In the genomic region with DNA sequence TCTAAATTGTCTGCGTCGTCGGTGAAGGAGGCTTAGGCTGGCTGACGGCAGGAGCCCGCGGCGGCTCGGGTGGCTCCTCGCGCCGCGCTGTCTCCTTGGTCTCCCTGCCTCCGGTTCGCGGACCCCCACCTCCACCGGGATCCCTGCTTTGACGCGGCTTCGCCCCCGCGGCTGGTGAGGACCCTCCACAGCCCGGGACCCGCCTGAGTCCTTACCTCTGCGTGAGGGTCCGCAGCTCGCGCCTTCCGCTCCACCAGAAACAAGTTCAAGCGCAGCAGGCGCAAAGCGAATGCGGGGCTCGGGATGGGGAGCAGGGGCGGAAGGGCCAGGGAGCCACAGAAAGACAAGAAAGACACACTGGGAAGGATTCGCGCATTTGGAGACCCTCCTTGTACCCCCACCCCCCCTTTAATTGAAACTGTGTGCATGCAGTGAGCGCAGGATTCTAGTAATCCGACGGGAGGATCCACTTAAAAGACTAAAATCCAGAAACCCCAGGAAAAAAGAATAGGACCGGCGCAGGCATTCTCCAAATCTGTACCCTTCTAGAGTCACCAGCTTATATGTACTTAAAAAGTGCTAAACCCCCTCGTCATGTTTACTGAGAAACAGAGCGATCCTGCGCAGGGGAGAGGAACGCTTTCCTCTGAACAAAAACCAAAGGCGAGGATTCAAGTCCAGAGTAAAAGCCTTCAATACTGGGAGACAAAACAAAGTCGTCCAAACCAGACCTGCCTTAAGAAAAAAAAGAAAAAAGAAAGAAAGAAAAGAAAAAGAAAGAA, we compare ENCODE assay signal across 10 cellular contexts. TPM values are rescaled to one million over a fixed set of nuclear protein-coding genes. Genes with fewer than 3 reads are reported as not detected.
A peak's percentile ranks its signal among the peaks of the same experiment; 100 is the strongest.
DNase-seq lines count a peak whose midpoint lies in the region; ATAC-seq and TF ChIP-seq lines count a peak whose summit lies in the region.
"Had no signal": no experiment of that assay in that cellular context is flagged by ENCODE, and none has a peak within 500 bp of the region (broad histone marks: within the 10 kb centered on the region; RNA-seq: fewer than 3 reads in every experiment).

No MANE protein-coding gene starts in this region.

- WGBS in upper lobe of left lung, 2 donors, result 42 to 69% methylated on average over 19 to 40 of the region's 47 CpGs

- H3K27ac ChIP-seq in colonic mucosa, result peak overlapping the region; percentile 20
- H3K27ac ChIP-seq in muscle layer of colon (ENCODE audit: low read depth, low read length), result peak overlapping the region; percentile 99
- peak overlapping the region in 3 of 4 donors; percentile 9 to 60 (median 56) for H3K27ac ChIP-seq in upper lobe of left lung

- no peak for TF ChIP-seq CTCF in colonic mucosa (IDR thresholded peaks at IDR 0.05)
- no peak for TF ChIP-seq CTCF in upper lobe of left lung (IDR thresholded peaks at IDR 0.05)
- TF ChIP-seq CTCF in Caco-2 (IDR thresholded peaks at IDR 0.05; ENCODE audit: insufficient read depth in 1 of 2, low read depth in 1 of 2, low read length in 1 of 2, severe bottlenecking in 1 of 2, unreplicated experiment in 1 of 2), result no peak

- H3K9ac ChIP-seq in colonic mucosa (ENCODE audit: low read depth in 2 of 2, low read length in 2 of 2) (peak overlapping the region in 1 of 2 donors; percentile 61), muscle layer of colon (ENCODE audit: low read length) (peak overlapping the region; percentile 88)

- H3K9me3 Mint-ChIP-seq in activated naive CD4-positive, alpha-beta T cell treated with anti-CD3 and anti-CD28 coated beads, Interleukin-2, amount 50 U/mL, for 24 hours, result no peaks in the 10 kb centered on the region
- no peaks in the 10 kb centered on the region for H3K9me3 Mint-ChIP-seq in Caco-2 (ENCODE audit: unreplicated experiment)

- H3K27me3 Mint-ChIP-seq in activated naive CD4-positive, alpha-beta T cell treated with anti-CD3 and anti-CD28 coated beads, Interleukin-2, amount 50 U/mL, for 24 hours, result no peaks in the 10 kb centered on the region
- no peaks in the 10 kb centered on the region for H3K27me3 Mint-ChIP-seq in Caco-2 (ENCODE audit: insufficient read depth, unreplicated experiment)

- H3K36me3 ChIP-seq in colonic mucosa (no peaks in the 10 kb centered on the region), muscle layer of colon (ENCODE audit: insufficient read depth, low read length) (peaks cover 17% of the 10 kb centered on the region), upper lobe of left lung (peaks cover 0 to 20% (median 8%) of the 10 kb centered on the region in 4 donors), Caco-2 (ENCODE audit: control insufficient read depth, insufficient read depth, low read length) (no peaks in the 10 kb centered on the region)

- H3K4me3 Mint-ChIP-seq in activated naive CD4-positive, alpha-beta T cell treated with anti-CD3 and anti-CD28 coated beads, Interleukin-2, amount 50 U/mL, for 24 hours, result peak overlapping the region; percentile 71
- H3K4me3 Mint-ChIP-seq in Caco-2 (ENCODE audit: unreplicated experiment), result no peak overlapping the region

- no peaks in the 10 kb centered on the region for H3K9me3 ChIP-seq in colonic mucosa
- no peaks in the 10 kb centered on the region for H3K9me3 ChIP-seq in muscle layer of colon (ENCODE audit: low read length)
- H3K9me3 ChIP-seq in upper lobe of left lung, result no peaks in the 10 kb centered on the region
- H3K9me3 ChIP-seq in Caco-2, result no peaks in the 10 kb centered on the region

- H3K4me1 ChIP-seq in colonic mucosa, result peaks cover 6% of the 10 kb centered on the region
- H3K4me1 ChIP-seq in muscle layer of colon (ENCODE audit: insufficient read depth, low read length), result peaks cover 23% of the 10 kb centered on the region
- peaks cover 39 to 48% (median 43%) of the 10 kb centered on the region in 4 donors for H3K4me1 ChIP-seq in upper lobe of left lung
- no peaks in the 10 kb centered on the region for H3K4me1 ChIP-seq in Caco-2

- POLR2A ChIA-PET in Caco-2 (lab: Charles Lee), result no interaction called here

- peaks cover 54% of the 10 kb centered on the region for H3K4me1 Mint-ChIP-seq in activated naive CD4-positive, alpha-beta T cell treated with anti-CD3 and anti-CD28 coated beads, Interleukin-2, amount 50 U/mL, for 24 hours
- no peaks in the 10 kb centered on the region for H3K4me1 Mint-ChIP-seq in Caco-2 (ENCODE audit: low read depth, unreplicated experiment)

- H3K27me3 ChIP-seq in colonic mucosa, result no peaks in the 10 kb centered on the region
- H3K27me3 ChIP-seq in muscle layer of colon (ENCODE audit: control insufficient read depth in 1 of 2, insufficient read depth in 2 of 2, low read length in 2 of 2), result no peaks in the 10 kb centered on the region
- no peaks in the 10 kb centered on the region for H3K27me3 ChIP-seq in upper lobe of left lung
- no peaks in the 10 kb centered on the region for H3K27me3 ChIP-seq in Caco-2 (replicated peaks; ENCODE audit: control insufficient read depth, insufficient read depth, low read length)

- intact Hi-C loops in colonic mucosa (cut with DNase I) (no loop called here), Caco-2 (cut with micrococcal nuclease; ENCODE audit: unreplicated experiment) (no loop called here)

- H3K36me3 Mint-ChIP-seq in activated naive CD4-positive, alpha-beta T cell treated with anti-CD3 and anti-CD28 coated beads, Interleukin-2, amount 50 U/mL, for 24 hours, result peaks cover 6% of the 10 kb centered on the region
- peaks cover 5% of the 10 kb centered on the region for H3K36me3 Mint-ChIP-seq in Caco-2 (ENCODE audit: insufficient read depth, unreplicated experiment)

- TF ChIP-seq EP300 in upper lobe of left lung (IDR thresholded peaks at IDR 0.05), result no peak

- no peak for DNase-seq in activated naive CD4-positive, alpha-beta T cell treated with anti-CD3 and anti-CD28 coated beads, Interleukin-2, amount 50 U/mL, for 16 hours
- DNase-seq in colonic mucosa (no peak), upper lobe of left lung (no peak), NCI-H1048 (lab: John Stamatoyannopoulos, UW) (no peak), Caco-2 (no peak)
- DNase-seq in activated CD8-positive, alpha-beta memory T cell treated with anti-CD3 and anti-CD28 coated beads for 24 hours, result no peak
- DNase-seq: midbrain, NCI-H446 treated with DMSO at 0.1 percent for 48 hours had no signal

- CTCF ChIA-PET in Caco-2 (lab: Charles Lee), result no interaction called here

- no TSS peak for BruUV-seq in Caco-2 (replicated peaks; lab: Mats Ljungman, UMichigan)

- H3K4me3 ChIP-seq in colonic mucosa (peak overlapping the region; percentile 39), muscle layer of colon (ENCODE audit: low read depth in 1 of 2, low read length in 2 of 2) (peak overlapping the region; percentile 72 to 83), upper lobe of left lung (peak overlapping the region in 3 of 4 donors; percentile 27 to 50 (median 50)), Caco-2 (ENCODE audit: low read depth, low read length) (no peak overlapping the region)

- TF ChIP-seq POLR2A in upper lobe of left lung (IDR thresholded peaks at IDR 0.05), result no peak

- ATAC-seq in upper lobe of left lung (ENCODE audit: low FRiP score in 2 of 2), result no peak

- no peak overlapping the region for H3K27ac Mint-ChIP-seq in activated naive CD4-positive, alpha-beta T cell treated with anti-CD3 and anti-CD28 coated beads, Interleukin-2, amount 50 U/mL, for 24 hours
- H3K27ac Mint-ChIP-seq in Caco-2 (ENCODE audit: unreplicated experiment), result no peak overlapping the region

RNA-seq across cellular contexts. Expression of gene PTGR3, which starts 3.8 kb away (rescaled TPM):
- total RNA-seq in colonic mucosa (10 to 100 TPM; 43.4 to 59.1 TPM), upper lobe of left lung (10 to 100 TPM; 12.2 to 36.8 (median 26.5) TPM), Caco-2 (2022) (9.3 and 9.6 TPM in 2 replicates)

RNA-seq across cellular contexts. Expression of gene TSHZ1, which starts 5.4 kb away (rescaled TPM):
- total RNA-seq in colonic mucosa (10 to 100 TPM; 16.6 to 34.3 TPM), upper lobe of left lung (10 to 100 TPM in 5 of 6 donors, 1 to 10 TPM in 1; 9.1 to 16.5 (median 14.3) TPM), Caco-2 (2022) (3.4 and 4.4 TPM in 2 replicates)

Comparison
In these comparisons a context has a peak if more than half of its experiments do, and no peak if none do; other contexts are left out.
1. H3K27ac ChIP-seq: peak in every context shown above with its lines; median percentile 99 in muscle layer of colon; 56 in upper lobe of left lung; 20 in colonic mucosa.